25 cellular contexts compared by ENCODE assay signal in the genomic region with DNA sequence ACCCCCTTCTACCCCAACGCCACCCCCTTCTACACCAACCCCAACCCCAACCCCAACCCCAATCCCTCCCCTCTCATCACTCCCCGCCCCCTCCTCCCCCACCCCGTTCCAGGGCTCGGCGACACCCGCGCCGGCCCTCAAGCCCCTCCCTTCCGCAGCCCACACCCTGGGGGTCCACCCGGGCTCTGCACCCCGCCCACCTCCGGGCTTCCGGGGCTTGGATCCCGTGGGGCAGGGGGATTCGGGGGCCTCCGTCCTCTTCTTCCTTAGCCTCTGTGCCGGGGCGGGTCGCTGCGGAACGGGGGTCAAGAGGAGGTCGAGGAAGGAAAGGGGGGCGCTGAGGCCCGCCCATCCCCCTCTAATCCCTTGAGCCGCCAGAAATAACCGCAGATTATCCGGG. TPM values are rescaled to one million over a fixed set of nuclear protein-coding genes. Genes with fewer than 3 reads are reported as not detected.
DNase-seq lines count a peak whose midpoint lies in the region; ATAC-seq and TF ChIP-seq lines count a peak whose summit lies in the region.
"Had no signal": no experiment of that assay in that cellular context is flagged by ENCODE, and none has a peak within 500 bp of the region (broad histone marks: within the 10 kb centered on the region; RNA-seq: fewer than 3 reads in every experiment).

No MANE protein-coding gene starts in this region.

- ATAC-seq in right cardiac atrium: peak; percentile 18 to 44
- no peak for ATAC-seq in Right ventricle myocardium inferior
- ATAC-seq in GM18502 (IDR thresholded peaks at IDR 0.05; ENCODE audit: poor library complexity, unreplicated experiment): no peak
- ATAC-seq: A549, foreskin keratinocyte had no signal

- H3K9me3 ChIP-seq in right cardiac atrium (ENCODE audit: control insufficient read depth, low read length) (no peaks in the 10 kb centered on the region), vagina (no peaks in the 10 kb centered on the region)
- H3K9me3 ChIP-seq: A549, Caco-2, right atrium auricular region, upper lobe of left lung had no signal

- no peak for TF ChIP-seq POLR2A in vagina (IDR thresholded peaks at IDR 0.05)

- H3K27me3 ChIP-seq in right cardiac atrium (ENCODE audit: control insufficient read depth, insufficient read depth): no peaks in the 10 kb centered on the region
- no peaks in the 10 kb centered on the region for H3K27me3 ChIP-seq in vagina
- H3K27me3 ChIP-seq: right atrium auricular region had no signal

- peaks cover 3% of the 10 kb centered on the region for H3K27me3 Mint-ChIP-seq in chondrocyte (ENCODE audit: low read depth)
- no peaks in the 10 kb centered on the region for H3K27me3 Mint-ChIP-seq in mesothelial cell of epicardium (ENCODE audit: low read depth)

- H3K4me1 ChIP-seq in right cardiac atrium (ENCODE audit: control insufficient read depth, insufficient read depth, low read length) (no peaks in the 10 kb centered on the region), vagina (peaks cover 15% of the 10 kb centered on the region)
- H3K4me1 ChIP-seq: A549, Caco-2, foreskin keratinocyte had no signal

- TF ChIP-seq CTCF in chondrocyte (IDR thresholded peaks at IDR 0.05) (no peak), mesothelial cell of epicardium (IDR thresholded peaks at IDR 0.05; ENCODE audit: unreplicated experiment) (no peak), vagina (IDR thresholded peaks at IDR 0.05) (no peak)

- peaks cover 4% of the 10 kb centered on the region for H3K4me1 Mint-ChIP-seq in chondrocyte (ENCODE audit: low read depth)
- peaks cover 27% of the 10 kb centered on the region for H3K4me1 Mint-ChIP-seq in mesothelial cell of epicardium
- H3K4me1 Mint-ChIP-seq: activated naive CD4-positive, alpha-beta T cell treated with anti-CD3 and anti-CD28 coated beads, Interleukin-2, amount 10 ng/mL, durations not matched to agents 7 days and 5 days had no signal

- DNase-seq in right cardiac atrium: no peak
- no peak for DNase-seq in Right ventricle myocardium inferior (ENCODE audit: missing footprints)
- peak; percentile 62 for DNase-seq in chondrocyte (ENCODE audit: low spot score)
- no peak for DNase-seq in mesothelial cell of epicardium (ENCODE audit: low spot score in 2 of 2, unreplicated experiment in 2 of 2)
- DNase-seq in vagina (ENCODE audit: extremely low spot score in 2 of 2): no peak
- no peak for DNase-seq in activated CD4-positive, alpha-beta T cell treated with anti-CD3 and anti-CD28 coated beads, Interleukin-2, amount 50 U/mL, for 4 hours
- no peak for DNase-seq in activated T-cell treated with anti-CD3 and anti-CD28 coated beads, Interleukin-2, amount 50 U/mL, for 1 hour
- DNase-seq: activated CD4-positive, alpha-beta T cell treated with anti-CD3 and anti-CD28 coated beads for 4 hours; activated naive CD4-positive, alpha-beta T cell treated with anti-CD3 and anti-CD28 coated beads, Interleukin-2, amount 10 ng/mL, durations not matched to agents 7 days and 5 days; anterior cingulate cortex; Caco-2; foreskin keratinocyte; KG1; kidney; NCI-H2171 treated with DMSO at 0.1 percent for 48 hours; NCI-H748 treated with DMSO at 0.1 percent for 48 hours; SHP77; SW 1271 had no signal

- H3K4me3 ChIP-seq in right cardiac atrium (ENCODE audit: low read length) (peak overlapping the region; percentile 43), vagina (peak overlapping the region; percentile 31 to 41)
- H3K4me3 ChIP-seq: A549 had no signal

- H3K9me3 Mint-ChIP-seq in chondrocyte (ENCODE audit: low read depth) (no peaks in the 10 kb centered on the region), mesothelial cell of epicardium (no peaks in the 10 kb centered on the region)
- H3K9me3 Mint-ChIP-seq: activated naive CD4-positive, alpha-beta T cell treated with anti-CD3 and anti-CD28 coated beads, Interleukin-2, amount 10 ng/mL, durations not matched to agents 7 days and 5 days had no signal

- H3K27ac Mint-ChIP-seq in chondrocyte (ENCODE audit: unreplicated experiment) (no peak overlapping the region), mesothelial cell of epicardium (peak overlapping the region; percentile 53)
- H3K27ac Mint-ChIP-seq: activated naive CD4-positive, alpha-beta T cell treated with anti-CD3 and anti-CD28 coated beads, Interleukin-2, amount 10 ng/mL, durations not matched to agents 7 days and 5 days had no signal

- H3K36me3 ChIP-seq in vagina: no peaks in the 10 kb centered on the region
- H3K36me3 ChIP-seq: right atrium auricular region, upper lobe of left lung had no signal

- H3K27ac ChIP-seq in right cardiac atrium (ENCODE audit: low read length) (no peak overlapping the region), vagina (no peak overlapping the region)
- H3K27ac ChIP-seq: A549, epithelial cell of prostate, foreskin keratinocyte, right atrium auricular region, upper lobe of left lung had no signal

- H3K36me3 Mint-ChIP-seq in chondrocyte (ENCODE audit: low read depth): no peaks in the 10 kb centered on the region
- no peaks in the 10 kb centered on the region for H3K36me3 Mint-ChIP-seq in mesothelial cell of epicardium
- H3K36me3 Mint-ChIP-seq: activated naive CD4-positive, alpha-beta T cell treated with anti-CD3 and anti-CD28 coated beads, Interleukin-2, amount 10 ng/mL, durations not matched to agents 7 days and 5 days had no signal

- WGBS in right cardiac atrium: 4% methylated on average over 27 of the region's 27 CpGs

- intact Hi-C loops in right cardiac atrium (cut with DNase I) (no loop called here), Right ventricle myocardium inferior (cut with DNase I) (no loop called here), vagina (cut with DNase I) (no loop called here)

- no peak overlapping the region for H3K4me3 Mint-ChIP-seq in chondrocyte (ENCODE audit: unreplicated experiment)
- H3K4me3 Mint-ChIP-seq in mesothelial cell of epicardium: peak overlapping the region; percentile 64
- H3K4me3 Mint-ChIP-seq: activated naive CD4-positive, alpha-beta T cell treated with anti-CD3 and anti-CD28 coated beads, Interleukin-2, amount 10 ng/mL, durations not matched to agents 7 days and 5 days had no signal

RNA-seq across cellular contexts. Expression of a gene that starts 0.7 kb away (rescaled TPM):
- under 1 TPM in 2 of 4 donors, not detected in 2; 0.29 to 0.54 TPM for total RNA-seq in right cardiac atrium
- 0.34 TPM for polyA plus RNA-seq in right cardiac atrium
- not detected for total RNA-seq in Right ventricle myocardium inferior
- total RNA-seq in chondrocyte: not detected in 3 replicates
- 17.5 to 17.7 TPM (median 17.6 TPM) in 3 replicates for total RNA-seq in mesothelial cell of epicardium
- not detected for total RNA-seq in vagina
- total RNA-seq: Caco-2, foreskin keratinocyte, kidney, lung microvascular endothelial cell, right atrium auricular region, upper lobe of left lung had no signal
- polyA plus RNA-seq: A549, BJ, foreskin keratinocyte had no signal

RNA-seq across cellular contexts. Expression of a gene that starts 15.1 kb away (rescaled TPM):
- 10 to 100 TPM; 27.0 to 50.1 (median 38.2) TPM for total RNA-seq in right cardiac atrium
- 27.1 TPM for polyA plus RNA-seq in right cardiac atrium
- total RNA-seq in Right ventricle myocardium inferior: 32.2 TPM
- total RNA-seq in chondrocyte: 35.1 to 57.1 TPM (median 56.8 TPM) in 3 replicates
- total RNA-seq in mesothelial cell of epicardium: 88.2 to 91.8 TPM (median 91.4 TPM) in 3 replicates
- total RNA-seq in vagina: 29.0 TPM

RNA-seq across cellular contexts. Expression of a gene that starts 43.8 kb away (rescaled TPM):
- total RNA-seq in right cardiac atrium: 100 to 1,000 TPM; 608 to 717 (median 617) TPM
- polyA plus RNA-seq in right cardiac atrium: 672 TPM
- total RNA-seq in Right ventricle myocardium inferior: 606 TPM
- total RNA-seq in chondrocyte: 844 to 899 TPM (median 848 TPM) in 3 replicates
- 1,840 to 1,922 TPM (median 1,906 TPM) in 3 replicates for total RNA-seq in mesothelial cell of epicardium
- total RNA-seq in vagina: 2,013 TPM

RNA-seq across cellular contexts. Expression of a gene that starts 59.8 kb away (rescaled TPM):
- total RNA-seq in right cardiac atrium (1 to 10 TPM; 1.3 to 4.7 (median 3.1) TPM), Right ventricle myocardium inferior (4.1 TPM), chondrocyte (5.6 to 7.4 TPM (median 6.8 TPM) in 3 replicates), mesothelial cell of epicardium (7.0 to 8.5 TPM (median 8.0 TPM) in 3 replicates), vagina (10.1 TPM)
- 2.0 TPM for polyA plus RNA-seq in right cardiac atrium

Comparison
In these comparisons a context has a peak if more than half of its experiments do, and no peak if none do; other contexts are left out.
1. ATAC-seq: peak in right cardiac atrium (2 of 2); none in Right ventricle myocardium inferior (single experiment) and GM18502 (single experiment).
2. RNA of a gene that starts 0.7 kb away (total RNA-seq): 17.5 to 17.7 TPM in mesothelial cell of epicardium; 0.29 to 0.54 TPM in right cardiac atrium, not detected in Right ventricle myocardium inferior (single experiment), not detected in chondrocyte and not detected in vagina (single experiment); every median in the first group is over 10 times any median in the second.